Comparison of ENCODE assay signal across 17 cellular contexts in the genomic region with DNA sequence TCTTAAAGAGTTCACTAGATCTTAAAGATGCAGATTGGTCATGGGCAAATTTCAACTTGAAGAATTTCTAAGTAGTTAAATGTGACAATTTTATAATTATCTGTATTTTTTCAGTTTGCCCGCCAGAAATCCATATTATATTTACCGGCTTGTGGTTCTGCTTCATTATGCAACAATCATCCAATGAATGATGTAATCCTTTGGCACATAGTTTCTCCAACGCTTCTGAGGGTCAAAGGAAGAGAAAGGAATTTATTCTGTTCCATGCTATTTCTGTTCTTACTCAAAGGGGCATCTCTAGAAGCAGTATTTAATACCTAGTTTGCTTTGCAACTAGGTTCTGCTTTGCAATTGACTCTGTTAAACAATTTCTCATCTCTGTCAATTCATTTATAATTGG.
"Had no signal": no experiment of that assay in that cellular context is flagged by ENCODE, and none has a peak within 500 bp of the region (broad histone marks: within the 10 kb centered on the region; RNA-seq: fewer than 3 reads in every experiment).

No MANE protein-coding gene starts in this region.

- H3K9me3 ChIP-seq: esophagus squamous epithelium, thoracic aorta had no signal

- DNase-seq: activated CD4-positive, alpha-beta T cell treated with anti-CD3 and anti-CD28 coated beads, Interleukin-2, amount 10 ng/mL, durations not matched to agents 24 days and 14 days; activated CD4-positive, CD25-positive, alpha-beta regulatory T cell; activated CD8-positive, alpha-beta memory T cell treated with anti-CD3 and anti-CD28 coated beads, Interleukin-2, amount 50 U/mL, for 4 hours; activated CD8-positive, alpha-beta T cell treated with anti-CD3 and anti-CD28 coated beads, Interleukin-2, amount 10 ng/mL, durations not matched to agents 7 days and 5 days; activated gamma-delta T cell treated with Interleukin-2 at 50 U/mL for 16 hours; activated naive CD8-positive, alpha-beta T cell treated with anti-CD3 and anti-CD28 coated beads for 36 hours; activated T-cell treated with anti-CD3 and anti-CD28 coated beads, Interleukin-2, amount 50 U/mL, for 72 hours; effector CD8-positive, alpha-beta T cell; esophagus squamous epithelium; islet precursor cell; midbrain; stimulated activated CD4-positive, alpha-beta T cell treated with anti-CD3 and anti-CD28 coated beads, Interleukin-2, amount 100 ng/mL, for 24 hours had no signal

- H3K27me3 ChIP-seq: esophagus squamous epithelium had no signal

- H3K9me3 Mint-ChIP-seq: activated CD4-positive, alpha-beta T cell treated with anti-CD3 and anti-CD28 coated beads, Interleukin-2, amount 10 ng/mL, durations not matched to agents 24 days and 14 days; activated naive CD8-positive, alpha-beta T cell treated with anti-CD3 and anti-CD28 coated beads for 36 hours; neural crest cell; stimulated activated effector memory CD8-positive, alpha-beta T cell treated with anti-CD3 and anti-CD28 coated beads, Interleukin-12 subunit alpha, Interleukin-12 subunit beta, amount 100 ng/mL, for 72 hours; T-helper 2 cell treated with Interferon-gamma antibody and Interleukin-4, amounts not matched to agents 5 μg/mL and 100 μg/mL, for 36 hours had no signal

- H3K27ac Mint-ChIP-seq: activated CD4-positive, alpha-beta T cell treated with anti-CD3 and anti-CD28 coated beads, Interleukin-2, amount 10 ng/mL, durations not matched to agents 24 days and 14 days; activated CD8-positive, alpha-beta T cell treated with anti-CD3 and anti-CD28 coated beads, Interleukin-2, amount 10 ng/mL, durations not matched to agents 7 days and 5 days; activated naive CD8-positive, alpha-beta T cell treated with anti-CD3 and anti-CD28 coated beads for 36 hours; activated T-cell treated with anti-CD3 and anti-CD28 coated beads, Interleukin-2, amount 50 U/mL, for 72 hours; stimulated activated effector memory CD8-positive, alpha-beta T cell treated with anti-CD3 and anti-CD28 coated beads, Interleukin-12 subunit alpha, Interleukin-12 subunit beta, amount 100 ng/mL, for 72 hours; T-helper 2 cell treated with Interferon-gamma antibody and Interleukin-4, amounts not matched to agents 5 μg/mL and 100 μg/mL, for 36 hours had no signal

- H3K36me3 Mint-ChIP-seq: activated naive CD8-positive, alpha-beta T cell treated with anti-CD3 and anti-CD28 coated beads for 36 hours had no signal

- H3K4me3 Mint-ChIP-seq: activated CD4-positive, alpha-beta T cell treated with anti-CD3 and anti-CD28 coated beads, Interleukin-2, amount 10 ng/mL, durations not matched to agents 24 days and 14 days; activated CD8-positive, alpha-beta T cell treated with anti-CD3 and anti-CD28 coated beads, Interleukin-2, amount 10 ng/mL, durations not matched to agents 7 days and 5 days; activated naive CD8-positive, alpha-beta T cell treated with anti-CD3 and anti-CD28 coated beads for 36 hours; activated T-cell treated with anti-CD3 and anti-CD28 coated beads, Interleukin-2, amount 50 U/mL, for 72 hours; neural crest cell; stimulated activated effector memory CD8-positive, alpha-beta T cell treated with anti-CD3 and anti-CD28 coated beads, Interleukin-12 subunit alpha, Interleukin-12 subunit beta, amount 100 ng/mL, for 72 hours; T-helper 2 cell treated with Interferon-gamma antibody and Interleukin-4, amounts not matched to agents 5 μg/mL and 100 μg/mL, for 36 hours had no signal

- H3K4me1 Mint-ChIP-seq: activated CD4-positive, alpha-beta T cell treated with anti-CD3 and anti-CD28 coated beads, Interleukin-2, amount 10 ng/mL, durations not matched to agents 24 days and 14 days; activated naive CD8-positive, alpha-beta T cell treated with anti-CD3 and anti-CD28 coated beads for 36 hours; neural crest cell; stimulated activated effector memory CD8-positive, alpha-beta T cell treated with anti-CD3 and anti-CD28 coated beads, Interleukin-12 subunit alpha, Interleukin-12 subunit beta, amount 100 ng/mL, for 72 hours had no signal

- H3K4me3 ChIP-seq: esophagus squamous epithelium, thoracic aorta had no signal

- H3K36me3 ChIP-seq: esophagus squamous epithelium, thoracic aorta had no signal

- ATAC-seq: activated CD8-positive, alpha-beta T cell treated with anti-CD3 and anti-CD28 coated beads, Interleukin-2, amount 10 ng/mL, durations not matched to agents 7 days and 5 days; activated T-cell treated with anti-CD3 and anti-CD28 coated beads, Interleukin-2, amount 50 U/mL, for 72 hours; sciatic nerve; stimulated activated effector memory CD8-positive, alpha-beta T cell treated with anti-CD3 and anti-CD28 coated beads, Interleukin-12 subunit alpha, Interleukin-12 subunit beta, amount 100 ng/mL, for 72 hours had no signal

- H3K4me1 ChIP-seq: esophagus squamous epithelium had no signal

- H3K27me3 Mint-ChIP-seq: activated CD4-positive, alpha-beta T cell treated with anti-CD3 and anti-CD28 coated beads, Interleukin-2, amount 10 ng/mL, durations not matched to agents 24 days and 14 days; activated naive CD8-positive, alpha-beta T cell treated with anti-CD3 and anti-CD28 coated beads for 36 hours had no signal

- H3K27ac ChIP-seq: esophagus squamous epithelium, thoracic aorta had no signal
